In genomic region chr5:138721979-138722378, GRCh38 we compare ENCODE assay signal across 22 cellular contexts. TPM values are rescaled to one million over a fixed set of nuclear protein-coding genes. Genes with fewer than 3 reads are reported as not detected.
A peak's percentile ranks its signal among the peaks of the same experiment; 100 is the strongest.
DNase-seq lines count a peak whose midpoint lies in the region; ATAC-seq, FAIRE-seq and TF ChIP-seq lines count a peak whose summit lies in the region.
"Had no signal": no experiment of that assay in that cellular context is flagged by ENCODE, and none has a peak within 500 bp of the region (broad histone marks: within the 10 kb centered on the region; RNA-seq: fewer than 3 reads in every experiment).

No MANE protein-coding gene starts in this region.

- no peak overlapping the region for H4K8ac ChIP-seq in neuronal stem cell (ENCODE audit: low read depth, low read length)

- H3F3A ChIP-seq in neural progenitor cell (ENCODE audit: low read depth) = peaks cover 31% of the 10 kb centered on the region

- BruUV-seq in HepG2 (replicated peaks; lab: Mats Ljungman, UMichigan) = no TSS peak

- no peak overlapping the region for H3K14ac ChIP-seq in neuronal stem cell (ENCODE audit: low read length)

- no peaks in the 10 kb centered on the region for H3K36me3 Mint-ChIP-seq in neural progenitor cell
- H3K36me3 Mint-ChIP-seq: CD4-positive, CD25-positive, alpha-beta regulatory T cell had no signal

- no peak overlapping the region for H2AK5ac ChIP-seq in neuronal stem cell (ENCODE audit: low read depth, low read length)

- H3K4me3 Mint-ChIP-seq in neural progenitor cell = no peak overlapping the region
- H3K4me3 Mint-ChIP-seq: CD4-positive, CD25-positive, alpha-beta regulatory T cell had no signal

- H2BK15ac ChIP-seq in neuronal stem cell (ENCODE audit: low read length) = no peak overlapping the region

- H3K4me2 ChIP-seq in HepG2 (ENCODE audit: low read depth, low read length) (peak overlapping the region; percentile 59), neural progenitor cell (peak overlapping the region; percentile 6), neuronal stem cell (ENCODE audit: insufficient read depth, low read length, poor library complexity, severe bottlenecking) (no peak overlapping the region)

- ATAC-seq in HepG2 (no peak), right lobe of liver (no peak), GM21723 (IDR thresholded peaks at IDR 0.05; ENCODE audit: unreplicated experiment) (no peak)
- ATAC-seq: HCT116, SK-N-SH treated with all-trans-retinoic acid at 6 μM for 48 hours had no signal

- no peak overlapping the region for H2BK5ac ChIP-seq in neuronal stem cell (ENCODE audit: low read length)

- H4K91ac ChIP-seq in neuronal stem cell (ENCODE audit: low read depth, low read length, poor library complexity) = no peak overlapping the region

- H3K27me3 ChIP-seq in HepG2 (ENCODE audit: control insufficient read depth in 1 of 2, insufficient read depth in 2 of 2, low read length in 2 of 2) = no peaks in the 10 kb centered on the region; a peak in 1 of 5 replicates
- no peaks in the 10 kb centered on the region for H3K27me3 ChIP-seq in right lobe of liver
- H3K27me3 ChIP-seq in neural progenitor cell = no peaks in the 10 kb centered on the region
- peaks cover 0 to 4% (median 0%) of the 10 kb centered on the region in 3 experiments for H3K27me3 ChIP-seq in neuronal stem cell (ENCODE audit: control insufficient read depth in 3 of 3, insufficient read depth in 3 of 3, low read depth in 1 of 3, low read length in 3 of 3)
- H3K27me3 ChIP-seq: BE2C, MG63, Peyer's patch had no signal

- H2BK120ac ChIP-seq in neuronal stem cell (ENCODE audit: low read depth, low read length) = no peak overlapping the region

- no peaks in the 10 kb centered on the region for H3K36me3 ChIP-seq in HepG2 (replicated peaks in 1 of 2; ENCODE audit: control insufficient read depth in 1 of 2, insufficient read depth in 2 of 2, low read length in 2 of 2)
- no peaks in the 10 kb centered on the region for H3K36me3 ChIP-seq in right lobe of liver
- no peaks in the 10 kb centered on the region for H3K36me3 ChIP-seq in neural progenitor cell
- no peaks in the 10 kb centered on the region for H3K36me3 ChIP-seq in neuronal stem cell (replicated peaks in 1 of 2; ENCODE audit: control insufficient read depth in 2 of 2, insufficient read depth in 2 of 2, low read length in 2 of 2)
- H3K36me3 ChIP-seq: BE2C, MG63, Peyer's patch had no signal

- DNase-seq in HepG2 (ENCODE audit: low spot score) = no peak
- DNase-seq in right lobe of liver = no peak
- peak; percentile 58 for DNase-seq in SK-N-DZ (ENCODE audit: low spot score)
- DNase-seq in neural progenitor cell (ENCODE audit: low spot score) = no peak
- no peak for DNase-seq in NOMO-1 (lab: John Stamatoyannopoulos, UW; ENCODE audit: unreplicated experiment in 2 of 2)
- DNase-seq in neuronal stem cell (ENCODE audit: low spot score) = no peak
- DNase-seq: 8988T; ACHN; BE2C; CD4-positive, CD25-positive, alpha-beta regulatory T cell; GM23248; KBM-7; MG63; NCI-H446 treated with DMSO at 0.1 percent for 48 hours; NCI-H526 treated with DMSO at 0.1 percent for 48 hours; OCI-M1; Peyer's patch; SHP77 treated with DMSO at 0.1 percent for 48 hours had no signal

- POLR2A ChIA-PET in HepG2 (lab: Yijun Ruan, JAX) = no interaction called here

- TF ChIP-seq EP300 in HepG2 (IDR thresholded peaks at IDR 0.05; ENCODE audit: low read depth in 2 of 2, low read length in 2 of 2) = no peak
- no peak for TF ChIP-seq EP300 in HepG2 (CRISPR knock-in tag; IDR thresholded peaks at IDR 0.05; ENCODE audit: borderline replicate concordance)

- peaks cover 2% of the 10 kb centered on the region for H3K9me3 Mint-ChIP-seq in neural progenitor cell
- H3K9me3 Mint-ChIP-seq: CD4-positive, CD25-positive, alpha-beta regulatory T cell had no signal

- WGBS in HepG2 (ENCODE audit: low lambda C conversion rate) = 36% methylated on average over 5 of the region's 5 CpGs
- 82% methylated on average over 5 of the region's 5 CpGs for WGBS in right lobe of liver (ENCODE audit: insufficient coverage, low coverage, low lambda C conversion rate, missing lambda C conversion rate)
- no CpG with 5 or more reads among the region's 5 CpGs for WGBS in neuronal stem cell (ENCODE audit: extremely low coverage in 2 of 2, insufficient read length in 2 of 2, insufficient replicate concordance in 1 of 2), 2 donors

- FAIRE-seq in HepG2 (lab: Jason Lieb, UNC) = no peak
- FAIRE-seq: D721Med had no signal

- no peak overlapping the region for H3K4ac ChIP-seq in neuronal stem cell (ENCODE audit: low read length)

- peak overlapping the region; percentile 28 for H3K27ac Mint-ChIP-seq in neural progenitor cell
- H3K27ac Mint-ChIP-seq: CD4-positive, CD25-positive, alpha-beta regulatory T cell had no signal

- TF ChIP-seq POLR2A in HepG2 (IDR thresholded peaks at IDR 0.05; ENCODE audit: insufficient read depth in 1 of 2, low read depth in 2 of 2, low read length in 2 of 2) (no peak), right lobe of liver (IDR thresholded peaks at IDR 0.05) (no peak)

- no peak for TF ChIP-seq RAD21 in HepG2 (CRISPR knock-in tag; IDR thresholded peaks at IDR 0.05)

- no peaks in the 10 kb centered on the region for H3K79me1 ChIP-seq in neuronal stem cell (ENCODE audit: low read depth, low read length)

- no peak overlapping the region for H3K23ac ChIP-seq in neuronal stem cell (ENCODE audit: low read depth, low read length, poor library complexity)

- H2BK12ac ChIP-seq in neuronal stem cell (ENCODE audit: low read length) = no peak overlapping the region

- intact Hi-C loops in HepG2 (cut with micrococcal nuclease; ENCODE audit: unreplicated experiment) = no loop called here
- intact Hi-C loops in right lobe of liver (cut with DNase I) = no loop called here

- H3K4me3 ChIP-seq in HepG2 (replicated peaks in 1 of 3; ENCODE audit: insufficient read depth in 1 of 3, low read depth in 2 of 3, low read length in 3 of 3) (no peak overlapping the region), right lobe of liver (no peak overlapping the region), neural progenitor cell (no peak overlapping the region), neuronal stem cell (ENCODE audit: low read length in 2 of 2) (no peak overlapping the region)
- H3K4me3 ChIP-seq: GM23248, MG63, Peyer's patch had no signal

- CTCF ChIA-PET in HepG2 (lab: Yijun Ruan, JAX; ENCODE audit: low intra/inter-chr PET ratio, low total read pairs) = no interaction called here

- in situ Hi-C loops in HepG2 (cut with HindIII; ENCODE audit: extremely low pct_ligation_motif_present, low pct_unique_long_range_greater_than_20kb) = no loop called here

- H4K20me1 ChIP-seq in HepG2 (ENCODE audit: insufficient read depth, low read length) (no peaks in the 10 kb centered on the region), neural progenitor cell (ENCODE audit: low read depth) (no peaks in the 10 kb centered on the region)

- H3K9ac ChIP-seq in HepG2 (ENCODE audit: insufficient read depth, low read depth, low read length) = no peak overlapping the region
- H3K9ac ChIP-seq in neural progenitor cell = no peak overlapping the region
- no peak overlapping the region for H3K9ac ChIP-seq in neuronal stem cell (ENCODE audit: low read depth, low read length, poor library complexity)
- H3K9ac ChIP-seq: GM23248 had no signal

- no peak overlapping the region for H2AFZ ChIP-seq in HepG2 (ENCODE audit: low read length)
- H2AFZ ChIP-seq in neural progenitor cell (replicated peaks) = no peak overlapping the region
- H2AFZ ChIP-seq in neuronal stem cell (ENCODE audit: low read length) = no peak overlapping the region
- H2AFZ ChIP-seq: GM23248 had no signal

- H3K4me1 ChIP-seq in HepG2 (ENCODE audit: insufficient read depth, low read length) (peaks cover 54% of the 10 kb centered on the region), right lobe of liver (peaks cover 0 to 12% (median 4%) of the 10 kb centered on the region in 4 donors), neural progenitor cell (peaks cover 42% of the 10 kb centered on the region), neuronal stem cell (ENCODE audit: control insufficient read depth in 2 of 2, insufficient read depth in 1 of 2, low read depth in 1 of 2, low read length in 2 of 2) (peaks cover 9 to 17% of the 10 kb centered on the region in 2 donors)
- H3K4me1 ChIP-seq: BE2C had no signal

- peaks cover 50% of the 10 kb centered on the region for H3K4me1 Mint-ChIP-seq in neural progenitor cell

- TF ChIP-seq CTCF in HepG2 (CRISPR knock-in tag; IDR thresholded peaks at IDR 0.05) = no peak
- TF ChIP-seq CTCF in right lobe of liver (IDR thresholded peaks at IDR 0.05) = no peak
- TF ChIP-seq CTCF in neural progenitor cell (IDR thresholded peaks at IDR 0.05) = no peak

- no peak overlapping the region for H3K27ac ChIP-seq in HepG2 (ENCODE audit: extremely low read length, insufficient read depth, low read length)
- H3K27ac ChIP-seq in right lobe of liver = no peak overlapping the region
- H3K27ac ChIP-seq in neural progenitor cell = no peak overlapping the region
- no peak overlapping the region for H3K27ac ChIP-seq in neuronal stem cell (replicated peaks; ENCODE audit: low read length)
- H3K27ac ChIP-seq: GM23248, Peyer's patch had no signal

- H3K27me3 Mint-ChIP-seq in neural progenitor cell (ENCODE audit: insufficient read depth, low read depth) = peaks cover 19% of the 10 kb centered on the region

- no peaks in the 10 kb centered on the region for H3K9me3 ChIP-seq in HepG2 (ENCODE audit: low read length)
- no peaks in the 10 kb centered on the region for H3K9me3 ChIP-seq in right lobe of liver
- H3K9me3 ChIP-seq in neural progenitor cell (ENCODE audit: low read depth) = no peaks in the 10 kb centered on the region
- no peaks in the 10 kb centered on the region for H3K9me3 ChIP-seq in neuronal stem cell (replicated peaks in 1 of 2; ENCODE audit: control insufficient read depth in 2 of 2, insufficient read depth in 1 of 2, low read depth in 1 of 2, low read length in 2 of 2)
- H3K9me3 ChIP-seq: BE2C, MG63, Peyer's patch had no signal

- H3K18ac ChIP-seq in neuronal stem cell (ENCODE audit: low read length) = no peak overlapping the region

- H3K79me2 ChIP-seq in HepG2 (ENCODE audit: insufficient read depth, low read length) (no peaks in the 10 kb centered on the region), neural progenitor cell (ENCODE audit: low read depth) (no peaks in the 10 kb centered on the region)

RNA-seq across cellular contexts. Expression of gene CTNNA1, which starts 31.2 kb away (rescaled TPM):
- total RNA-seq in HepG2 (2016; rRNA removed; fragmentation: Illumina TruSeq; extraction: Trizol) = 162 and 212 TPM in 2 replicates
- total RNA-seq in HepG2 (2016; cell fraction: cytosol; rRNA removed; fragmentation: Illumina TruSeq; extraction: Trizol; ENCODE audit: low read depth) = 34.3 and 40.0 TPM in 2 replicates
- total RNA-seq in HepG2 (2016; cell fraction: insoluble cytoplasmic fraction; rRNA removed; fragmentation: Illumina TruSeq; extraction: Trizol) = 166 and 189 TPM in 2 replicates
- total RNA-seq in HepG2 (2016; cell fraction: membrane; rRNA removed; fragmentation: Illumina TruSeq; extraction: Trizol) = 32.3 and 34.9 TPM in 2 replicates
- total RNA-seq in HepG2 (2016; cell fraction: nucleus; rRNA removed; fragmentation: Illumina TruSeq; extraction: Trizol) = 120 and 139 TPM in 2 replicates
- polyA plus RNA-seq in HepG2 (2011; rRNA removed) = 66.8 and 72.4 TPM in 2 replicates
- polyA plus RNA-seq in HepG2 (2011; cell fraction: cytosol; rRNA removed) = 78.6 and 78.9 TPM in 2 replicates
- polyA plus RNA-seq in HepG2 (2011; cell fraction: nucleus; rRNA removed) = 101 and 107 TPM in 2 replicates
- polyA plus RNA-seq in HepG2 (2012) = 129 and 131 TPM in 2 replicates
- polyA plus RNA-seq in HepG2 (2016; cell fraction: cytosol; fragmentation: Illumina TruSeq; extraction: Trizol; ENCODE audit: low read depth) = 5.9 and 7.5 TPM in 2 replicates
- 153 and 162 TPM in 2 replicates for polyA plus RNA-seq in HepG2 (2016; cell fraction: insoluble cytoplasmic fraction; fragmentation: Illumina TruSeq; extraction: Trizol; ENCODE audit: low read depth)
- polyA plus RNA-seq in HepG2 (2016; cell fraction: membrane; fragmentation: Illumina TruSeq; extraction: Trizol; ENCODE audit: low read depth) = 14.8 and 19.2 TPM in 2 replicates
- polyA plus RNA-seq in HepG2 (2016; cell fraction: nucleus; fragmentation: Illumina TruSeq; extraction: Trizol; ENCODE audit: insufficient read depth, low read depth) = 115 and 117 TPM in 2 replicates
- polyA minus RNA-seq in HepG2 (2011; rRNA and poly(A)+ RNA removed; ENCODE audit: low replicate concordance) = 101 and 109 TPM in 2 replicates
- polyA minus RNA-seq in HepG2 (2011; cell fraction: cytosol; rRNA and poly(A)+ RNA removed) = 115 and 142 TPM in 2 replicates
- polyA minus RNA-seq in HepG2 (2011; cell fraction: nucleus; rRNA and poly(A)+ RNA removed) = 116 and 117 TPM in 2 replicates
- total RNA-seq in right lobe of liver = 100 to 1,000 TPM; 101 to 192 (median 123) TPM
- polyA plus RNA-seq in SK-N-DZ (2014; cell fraction: cytosol; rRNA removed) = 123 and 129 TPM in 2 replicates
- polyA plus RNA-seq in SK-N-DZ (2014; cell fraction: nucleus; rRNA removed) = 77.1 and 82.1 TPM in 2 replicates
- 267 and 305 TPM in 2 replicates for total RNA-seq in neural progenitor cell (ENCODE audit: low replicate concordance)
- polyA plus RNA-seq in neuronal stem cell (2013, experiment 1 of 2) = 96.3 TPM
- polyA plus RNA-seq in neuronal stem cell (2013, experiment 2 of 2) = 95.4 TPM
